18 cellular contexts compared by ENCODE assay signal in genomic region chr5:141872496-141873356, GRCh38. TPM values are rescaled to one million over a fixed set of nuclear protein-coding genes. Genes with fewer than 3 reads are reported as not detected.
DNase-seq lines count a peak whose midpoint lies in the region; ATAC-seq and TF ChIP-seq lines count a peak whose summit lies in the region.
"Had no signal": no experiment of that assay in that cellular context is flagged by ENCODE, and none has a peak within 500 bp of the region (broad histone marks: within the 10 kb centered on the region; RNA-seq: fewer than 3 reads in every experiment).

No MANE protein-coding gene starts in this region.

- H3K27me3 ChIP-seq in HUES48 (ENCODE audit: control insufficient read depth, insufficient read depth, low read length) (no peaks in the 10 kb centered on the region), iPS-20b (ENCODE audit: insufficient read depth, low read length) (peaks cover 27% of the 10 kb centered on the region), spleen (replicated peaks in 1 of 7) (peaks cover 13 to 82% (median 37%) of the 10 kb centered on the region in 7 donors)
- H3K27me3 ChIP-seq in CD8-positive, alpha-beta T cell (ENCODE audit: insufficient read depth, low read length): peaks cover 28% of the 10 kb centered on the region
- H3K27me3 ChIP-seq: pancreas had no signal

- peaks cover 66% of the 10 kb centered on the region for H3K27me3 Mint-ChIP-seq in CD8-positive, alpha-beta T cell (ENCODE audit: low read depth)

- WGBS in spleen, 5 donors: 81 to 88% (median 84%) methylated on average over 13 to 15 of the region's 15 CpGs

- H3K36me3 Mint-ChIP-seq in CD8-positive, alpha-beta T cell: no peaks in the 10 kb centered on the region
- H3K36me3 Mint-ChIP-seq: activated naive CD8-positive, alpha-beta T cell treated with anti-CD3 and anti-CD28 coated beads for 36 hours had no signal

- intact Hi-C loops in spleen (cut with DNase I; ENCODE audit: low total_unique reads): no loop called here
- intact Hi-C loops in CD8-positive, alpha-beta T cell (cut with DNase I, micrococcal nuclease): no loop called here

- CTCF ChIA-PET in CD8-positive, alpha-beta T cell (lab: Charles Lee): no interaction called here

- peak overlapping the region; percentile 30 for H3K4me3 ChIP-seq in HUES48 (ENCODE audit: low read depth, low read length)
- peak overlapping the region; percentile 42; the same call in 1 of the 2 replicates for H3K4me3 ChIP-seq in iPS-20b (ENCODE audit: low read length)
- H3K4me3 ChIP-seq in spleen: no peak overlapping the region
- no peak overlapping the region for H3K4me3 ChIP-seq in CD8-positive, alpha-beta T cell (ENCODE audit: low read depth, low read length)
- H3K4me3 ChIP-seq: pancreas, SK-N-MC, thoracic aorta had no signal

- H3K4me1 Mint-ChIP-seq in CD8-positive, alpha-beta T cell (ENCODE audit: low read depth): peaks cover 15% of the 10 kb centered on the region

- H3K27ac ChIP-seq in HUES48 (ENCODE audit: low read depth, low read length) (peak overlapping the region; percentile 96), iPS-20b (ENCODE audit: low read length) (peak overlapping the region; percentile 63), spleen (no peak overlapping the region)
- H3K27ac ChIP-seq in CD8-positive, alpha-beta T cell (ENCODE audit: low read depth, low read length): no peak overlapping the region
- H3K27ac ChIP-seq: SK-N-MC, thoracic aorta had no signal

- no peak overlapping the region for H3K4me3 Mint-ChIP-seq in CD8-positive, alpha-beta T cell
- H3K4me3 Mint-ChIP-seq: activated naive CD8-positive, alpha-beta T cell treated with anti-CD3 and anti-CD28 coated beads for 36 hours had no signal

- no peak for TF ChIP-seq CTCF in spleen (IDR thresholded peaks at IDR 0.05 in 8 of 11, conservative IDR thresholded peaks at IDR 0.05 in 3 of 11)
- no peak for TF ChIP-seq CTCF in CD8-positive, alpha-beta T cell (IDR thresholded peaks at IDR 0.05)

- no peak for ATAC-seq in GM19035 (IDR thresholded peaks at IDR 0.05; ENCODE audit: unreplicated experiment)
- ATAC-seq in CD8-positive, alpha-beta T cell: no peak
- ATAC-seq: left cardiac atrium, pancreas, PC-3 had no signal

- no peak overlapping the region for H3K27ac Mint-ChIP-seq in CD8-positive, alpha-beta T cell
- H3K27ac Mint-ChIP-seq: activated naive CD8-positive, alpha-beta T cell treated with anti-CD3 and anti-CD28 coated beads for 36 hours had no signal

- peaks cover 48% of the 10 kb centered on the region for H3K4me1 ChIP-seq in HUES48 (ENCODE audit: control insufficient read depth, insufficient read depth, low read length)
- H3K4me1 ChIP-seq in iPS-20b (ENCODE audit: insufficient read depth, low read length): peaks cover 44% of the 10 kb centered on the region
- peaks cover 19 to 27% (median 21%) of the 10 kb centered on the region in 6 donors for H3K4me1 ChIP-seq in spleen
- H3K4me1 ChIP-seq in CD8-positive, alpha-beta T cell (ENCODE audit: insufficient read depth, low read length): peaks cover 24% of the 10 kb centered on the region

- H3K9ac ChIP-seq in HUES48 (ENCODE audit: low read depth, low read length) (peak overlapping the region; percentile 60), iPS-20b (ENCODE audit: low read depth, low read length) (peak overlapping the region; percentile 64; the same call in 1 of the 2 replicates)

- H3K36me3 ChIP-seq in HUES48 (ENCODE audit: control insufficient read depth, insufficient read depth, low read length): peaks cover 21% of the 10 kb centered on the region
- H3K36me3 ChIP-seq in iPS-20b (ENCODE audit: insufficient read depth, low read depth, low read length): peaks cover 27% of the 10 kb centered on the region
- no peaks in the 10 kb centered on the region for H3K36me3 ChIP-seq in spleen
- H3K36me3 ChIP-seq in CD8-positive, alpha-beta T cell (ENCODE audit: insufficient read depth, low read length): no peaks in the 10 kb centered on the region
- H3K36me3 ChIP-seq: thoracic aorta had no signal

- POLR2A ChIA-PET in CD8-positive, alpha-beta T cell (lab: Charles Lee): no interaction called here

- TF ChIP-seq POLR2A in spleen (IDR thresholded peaks at IDR 0.05): no peak

- DNase-seq in amniotic epithelial cell (ENCODE audit: low read depth) (peak; percentile 33), spleen (peak; percentile 6), T-helper 2 cell (no peak)
- DNase-seq in CD8-positive, alpha-beta T cell: no peak
- DNase-seq: activated naive CD8-positive, alpha-beta T cell treated with anti-CD3 and anti-CD28 coated beads for 36 hours; activated T-cell treated with anti-CD3 and anti-CD28 coated beads, Interleukin-2, amount 50 U/mL, for 48 hours; effector CD4-positive, alpha-beta T cell; GF-D8; left cardiac atrium; NCI-H2029 treated with DMSO at 0.1 percent for 48 hours; NCI-H526 treated with DMSO at 0.1 percent for 48 hours; pancreas; PC-3 had no signal

- no peaks in the 10 kb centered on the region for H3K9me3 Mint-ChIP-seq in CD8-positive, alpha-beta T cell
- H3K9me3 Mint-ChIP-seq: activated naive CD8-positive, alpha-beta T cell treated with anti-CD3 and anti-CD28 coated beads for 36 hours had no signal

- H3K9me3 ChIP-seq in HUES48 (ENCODE audit: control insufficient read depth, insufficient read depth, low read length): no peaks in the 10 kb centered on the region
- no peaks in the 10 kb centered on the region for H3K9me3 ChIP-seq in iPS-20b (ENCODE audit: insufficient read depth, low read depth, low read length)
- H3K9me3 ChIP-seq in spleen: no peaks in the 10 kb centered on the region
- no peaks in the 10 kb centered on the region for H3K9me3 ChIP-seq in CD8-positive, alpha-beta T cell (ENCODE audit: low read length)
- H3K9me3 ChIP-seq: pancreas, thoracic aorta had no signal

RNA-seq across cellular contexts. Expression of gene PCDH1, which starts 5.5 kb away (rescaled TPM):
- 10 to 100 TPM in 2 of 7 donors, 1 to 10 TPM in 5; 2.6 to 11.4 (median 7.4) TPM for total RNA-seq in spleen
- 1 to 10 TPM in 2 of 3 donors, under 1 TPM in 1; 0.30 to 2.2 (median 1.4) TPM for polyA plus RNA-seq in spleen
- total RNA-seq in CD8-positive, alpha-beta T cell: under 1 TPM in 1 of 2 experiments, not detected in 1; 0.24 TPM
- total RNA-seq: activated naive CD8-positive, alpha-beta T cell treated with anti-CD3 and anti-CD28 coated beads for 36 hours had no signal

RNA-seq across cellular contexts. Expression of gene DELE1, which starts 50.9 kb away (rescaled TPM):
- 100 to 1,000 TPM; 101 to 194 (median 149) TPM for total RNA-seq in spleen
- 10 to 100 TPM; 36.1 to 83.3 (median 69.7) TPM for polyA plus RNA-seq in spleen
- total RNA-seq in CD8-positive, alpha-beta T cell: 10 to 100 TPM; 61.7 to 65.0 TPM

Comparison
In these comparisons a context has a peak if more than half of its experiments do, and no peak if none do; other contexts are left out.
1. H3K27ac ChIP-seq: peak in HUES48 (single experiment) and iPS-20b (single experiment); none in spleen (0 of 8) and CD8-positive, alpha-beta T cell (single experiment).
2. H3K4me3 ChIP-seq: peak in HUES48 (single experiment) and iPS-20b (single experiment); none in spleen (0 of 8) and CD8-positive, alpha-beta T cell (single experiment).
3. DNase-seq: peak in amniotic epithelial cell (single experiment) and spleen (single experiment); none in CD8-positive, alpha-beta T cell (0 of 7) and T-helper 2 cell (0 of 5).